1 cellular context compared by ENCODE assay signal in genomic region chr11:59615637-59616395, GRCh38.
TF ChIP-seq lines count a peak whose summit lies in the region.

TSS of gene OSBP (minus strand) at chr11:59615774. CDS start at chr11:59615664, 110 bp downstream.

TF ChIP-seq in K562, 482 proteins besides CTCF, POLR2A, EP300 and RAD21 (continued from another document and continues in another):
- peak; percentile 93 for TF ChIP-seq PBX2 (CRISPR knock-in tag; IDR thresholded peaks at IDR 0.05; ENCODE audit: low read depth)
- TF ChIP-seq PBX2 (tag; conservative IDR thresholded peaks at IDR 0.05; ENCODE audit: low read depth) = peak; percentile 100
- peak; percentile 89 to 93 for TF ChIP-seq MNT (conservative IDR thresholded peaks at IDR 0.05)
- no peak for TF ChIP-seq CBFA2T3 (IDR thresholded peaks at IDR 0.05)
- TF ChIP-seq MEIS2 (IDR thresholded peaks at IDR 0.05; ENCODE audit: partially characterized antibody) = peak; percentile 91
- TF ChIP-seq FIP1L1 (IDR thresholded peaks at IDR 0.05; ENCODE audit: low read depth, low read length, poor library complexity, severe bottlenecking) = peak; percentile 67
- TF ChIP-seq ELF1 (tag; IDR thresholded peaks at IDR 0.05) = peak; percentile 83
- no peak for TF ChIP-seq CBX8 (IDR thresholded peaks at IDR 0.05; ENCODE audit: borderline replicate concordance, extremely low read depth, low read depth, low read length, poor library complexity, severe bottlenecking)
- peak; percentile 3; the same call in 1 of the 2 replicates for TF ChIP-seq SUPT5H (IDR thresholded peaks at IDR 0.05)
- no peak for TF ChIP-seq SRF (CRISPR knock-in tag; IDR thresholded peaks at IDR 0.05)
- TF ChIP-seq CC2D1A (IDR thresholded peaks at IDR 0.05) = peak; percentile 31; the same call in 1 of the 2 replicates
- peak; percentile 45 to 90 (median 84) for TF ChIP-seq YY1 (IDR thresholded peaks at IDR 0.05; ENCODE audit: borderline replicate concordance in 1 of 3, control insufficient read depth in 1 of 3, extremely low read depth in 1 of 3, insufficient read depth in 3 of 3, insufficient read length in 1 of 3, insufficient replicate concordance in 2 of 3, low read depth in 1 of 3, low read length in 2 of 3)
- TF ChIP-seq TFAP4 (CRISPR knock-in tag; IDR thresholded peaks at IDR 0.05; ENCODE audit: borderline replicate concordance) = peak; percentile 95
- peak; percentile 18; the same call in 1 of the 2 replicates for TF ChIP-seq ZBTB43 (CRISPR knock-in tag; IDR thresholded peaks at IDR 0.05)
- TF ChIP-seq ATF3 (IDR thresholded peaks at IDR 0.05) = peak; percentile 81
- TF ChIP-seq ATF3 (CRISPR knock-in tag; conservative IDR thresholded peaks at IDR 0.05) = no peak
- TF ChIP-seq MTA1 (IDR thresholded peaks at IDR 0.05; ENCODE audit: borderline replicate concordance) = peak; percentile 98
- TF ChIP-seq ZHX1 (conservative IDR thresholded peaks at IDR 0.05; ENCODE audit: low read length) = no peak
- no peak for TF ChIP-seq LEF1 (IDR thresholded peaks at IDR 0.05)
- peak; percentile 100 for TF ChIP-seq NEUROD1 (IDR thresholded peaks at IDR 0.05; ENCODE audit: borderline replicate concordance, low read depth, low read length, partially characterized antibody)
- TF ChIP-seq HNRNPLL (IDR thresholded peaks at IDR 0.05; ENCODE audit: low read depth, low read length, poor library complexity, severe bottlenecking) = peak; percentile 37
- TF ChIP-seq MTA3 (IDR thresholded peaks at IDR 0.05; ENCODE audit: borderline replicate concordance) = peak; percentile 96; the same call in 1 of the 2 replicates
- TF ChIP-seq ZNF395 (CRISPR knock-in tag; IDR thresholded peaks at IDR 0.05) = no peak
- TF ChIP-seq RBFOX2 (IDR thresholded peaks at IDR 0.05; ENCODE audit: low read depth, low read length) = peak; percentile 94
- TF ChIP-seq HCFC1 (IDR thresholded peaks at IDR 0.05; ENCODE audit: low read depth, low read length) = peak; percentile 70
- peak; percentile 74 for TF ChIP-seq SMAD1 (IDR thresholded peaks at IDR 0.05; ENCODE audit: low read depth, low read length, partially characterized antibody)
- peak; percentile 66; the same call in 1 of the 2 replicates for TF ChIP-seq ETV5 (CRISPR knock-in tag; IDR thresholded peaks at IDR 0.05; ENCODE audit: low read depth)
- TF ChIP-seq SP2 (IDR thresholded peaks at IDR 0.05; ENCODE audit: extremely low read depth, low read depth, low read length, poor library complexity, severe bottlenecking) = peak; percentile 98
- 0 out of 2 replicates have a peak, but pooled peaks have one; percentile 74 for TF ChIP-seq TARDBP (IDR thresholded peaks at IDR 0.05)
- peak; percentile 96 for TF ChIP-seq POLR2G (IDR thresholded peaks at IDR 0.05; ENCODE audit: low read depth, low read length)
- peak in 1 of 2 experiments; percentile 84 for TF ChIP-seq FOXK2 (conservative IDR thresholded peaks at IDR 0.05 in 1 of 2, IDR thresholded peaks at IDR 0.05 in 1 of 2; ENCODE audit: low read depth in 2 of 2)
- TF ChIP-seq GMEB1 (CRISPR knock-in tag; IDR thresholded peaks at IDR 0.05) = peak; percentile 72
- TF ChIP-seq NONO (IDR thresholded peaks at IDR 0.05; ENCODE audit: low read depth in 2 of 2, low read length in 1 of 2) = peak in 1 of 2 experiments; percentile 53; a peak in 1 of 4 replicates
- TF ChIP-seq CREB1 (IDR thresholded peaks at IDR 0.05) = peak; percentile 97
- TF ChIP-seq CREB1 (CRISPR knock-in tag; IDR thresholded peaks at IDR 0.05) = peak; percentile 95
- no peak for TF ChIP-seq TOE1 (IDR thresholded peaks at IDR 0.05; ENCODE audit: borderline replicate concordance)
- no peak for TF ChIP-seq TOE1 (CRISPR knock-in tag; IDR thresholded peaks at IDR 0.05; ENCODE audit: borderline replicate concordance, low read depth)
- TF ChIP-seq ELF4 (CRISPR knock-in tag; IDR thresholded peaks at IDR 0.05) = peak; percentile 78
- TF ChIP-seq KDM5B (IDR thresholded peaks at IDR 0.05; ENCODE audit: insufficient replicate concordance, low read depth, low read length) = peak; percentile 43
- peak in 1 of 2 experiments; percentile 95; a peak in 2 of 4 replicates for TF ChIP-seq ZNF639 (CRISPR knock-in tag; conservative IDR thresholded peaks at IDR 0.05 in 1 of 2, IDR thresholded peaks at IDR 0.05 in 1 of 2)
- peak; percentile 76 to 92; a peak in 3 of 4 replicates for TF ChIP-seq TEAD1 (CRISPR knock-in tag; IDR thresholded peaks at IDR 0.05)
- peak; percentile 71; the same call in 1 of the 2 replicates for TF ChIP-seq HDAC2 (IDR thresholded peaks at IDR 0.05)
- TF ChIP-seq GABPA (tag; conservative IDR thresholded peaks at IDR 0.05; ENCODE audit: low read depth) = peak; percentile 82
- peak in 1 of 2 experiments; percentile 41; a peak in 1 of 4 replicates for TF ChIP-seq SIN3A (IDR thresholded peaks at IDR 0.05; ENCODE audit: borderline replicate concordance in 2 of 2, control insufficient read depth in 1 of 2, low read depth in 2 of 2, low read length in 2 of 2)
- TF ChIP-seq CHD2 (IDR thresholded peaks at IDR 0.05; ENCODE audit: low read depth, low read length) = peak; percentile 95
- peak; percentile 100 for TF ChIP-seq ASH1L (IDR thresholded peaks at IDR 0.05; ENCODE audit: borderline replicate concordance, low read depth, partially characterized antibody)
- no peak for TF ChIP-seq MBD1 (CRISPR knock-in tag; IDR thresholded peaks at IDR 0.05)
- no peak for TF ChIP-seq RFX7 (CRISPR knock-in tag; IDR thresholded peaks at IDR 0.05)
- peak; percentile 44; the same call in 1 of the 2 replicates for TF ChIP-seq POLR2AphosphoS5 (IDR thresholded peaks at IDR 0.05; ENCODE audit: control insufficient read depth, insufficient read depth, low read depth, low read length)
